ENCODE assay signal across 2 cellular contexts in genomic region chr18:210780-211179, GRCh38.
A peak's percentile ranks its signal among the peaks of the same experiment; 100 is the strongest.
TF ChIP-seq lines count a peak whose summit lies in the region.

No MANE protein-coding gene starts in this region.

TF ChIP-seq in GM23338, 12 proteins besides CTCF, POLR2A, EP300 and RAD21:
- TF ChIP-seq EZH2 (IDR thresholded peaks at IDR 0.05; ENCODE audit: low read depth, unreplicated experiment) (no peak), ZNF331 (CRISPR knock-in tag; IDR thresholded peaks at IDR 0.05; ENCODE audit: low read depth) (no peak), ZNF114 (CRISPR knock-in tag; IDR thresholded peaks at IDR 0.05) (no peak), CREB1 (CRISPR knock-in tag; IDR thresholded peaks at IDR 0.05; ENCODE audit: low read depth) (no peak), JUNB (IDR thresholded peaks at IDR 0.05; ENCODE audit: unreplicated experiment) (no peak), NANOG (IDR thresholded peaks at IDR 0.05; ENCODE audit: borderline replicate concordance) (no peak), STAT1 (IDR thresholded peaks at IDR 0.05; ENCODE audit: unreplicated experiment) (no peak), EZH2phosphoT487 (IDR thresholded peaks at IDR 0.05; ENCODE audit: unreplicated experiment) (no peak)
TF ChIP-seq in GM23338: peak in this region for 0.

TF ChIP-seq in HepG2, 621 proteins besides CTCF, POLR2A, EP300 and RAD21:
- TF ChIP-seq RBM22 (optimal IDR thresholded peaks at IDR 0.05; ENCODE audit: low read length) = peak; percentile 28
- no peak for TF ChIP-seq NFYB (CRISPR knock-in tag; IDR thresholded peaks at IDR 0.05)
- no peak for TF ChIP-seq TOPORS (CRISPR knock-in tag; IDR thresholded peaks at IDR 0.05)
- no peak for TF ChIP-seq PREB (CRISPR knock-in tag; IDR thresholded peaks at IDR 0.05)
- no peak for TF ChIP-seq ZNF230 (CRISPR knock-in tag; IDR thresholded peaks at IDR 0.05)
- TF ChIP-seq ZNF512 (CRISPR knock-in tag; IDR thresholded peaks at IDR 0.05) = no peak
